8 cellular contexts compared by ENCODE assay signal in the genomic region with DNA sequence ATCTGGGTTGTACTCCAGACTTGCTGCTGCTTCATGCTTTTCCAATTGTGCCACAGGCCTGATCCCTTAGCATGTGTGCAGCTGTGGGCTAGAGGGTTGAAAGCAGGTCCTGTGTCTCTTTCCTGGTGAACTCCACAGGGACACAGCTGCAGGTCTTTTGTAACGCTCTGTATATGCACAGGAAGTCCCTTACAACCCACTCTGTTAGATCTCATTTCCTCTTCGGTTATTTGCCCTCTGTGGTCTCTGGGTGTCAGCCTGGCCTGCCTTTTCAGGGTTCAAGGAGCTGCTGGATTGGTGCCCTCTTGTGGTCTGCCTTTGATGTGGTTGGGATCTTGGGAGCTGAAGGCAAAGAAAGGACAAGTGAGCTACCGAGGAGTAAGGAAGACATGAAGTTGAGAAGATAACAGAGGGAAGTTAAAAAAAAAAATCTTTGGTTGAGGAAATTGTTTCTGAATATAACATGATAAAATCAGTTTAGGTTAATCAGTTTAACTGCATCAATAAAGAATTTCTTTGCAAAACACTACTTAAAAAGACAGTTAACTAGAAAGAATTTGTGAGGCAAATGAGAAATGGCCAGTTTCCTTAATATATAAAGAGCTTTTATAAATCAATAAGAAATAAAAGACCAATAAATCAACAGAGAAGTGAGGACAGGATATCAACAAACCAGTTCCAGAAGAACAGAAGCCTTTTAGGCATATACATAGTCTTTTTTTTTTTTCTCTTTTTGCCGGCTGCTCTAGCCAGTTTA. TPM values are rescaled to one million over a fixed set of nuclear protein-coding genes. Genes with fewer than 3 reads are reported as not detected.
DNase-seq lines count a peak whose midpoint lies in the region; ATAC-seq and TF ChIP-seq lines count a peak whose summit lies in the region.

No MANE protein-coding gene starts in this region.

- no peaks in the 10 kb centered on the region for H3K27me3 ChIP-seq in OCI-LY1 (ENCODE audit: insufficient read depth, low read length)
- H3K27me3 ChIP-seq in suprapubic skin, result no peaks in the 10 kb centered on the region

- 55% methylated on average over 4 of the region's 4 CpGs for WGBS in suprapubic skin

- TF ChIP-seq CTCF in AG10803 (conservative IDR thresholded peaks at IDR 0.05; ENCODE audit: low read length), result peak; percentile 26
- TF ChIP-seq CTCF in OCI-LY1 (IDR thresholded peaks at IDR 0.05; ENCODE audit: low read length), result peak; percentile 82
- no peak for TF ChIP-seq CTCF in suprapubic skin (IDR thresholded peaks at IDR 0.05)

- no peak overlapping the region for H2AFZ ChIP-seq in OCI-LY1 (ENCODE audit: low read length)

- no peaks in the 10 kb centered on the region for H3K9me2 ChIP-seq in OCI-LY1 (ENCODE audit: low read depth, low read length)

- H3K4me1 ChIP-seq in OCI-LY1 (ENCODE audit: insufficient read depth, low read length, severe bottlenecking) (peaks cover 32% of the 10 kb centered on the region), suprapubic skin (no peaks in the 10 kb centered on the region)

- peaks cover 24% of the 10 kb centered on the region for H3K36me3 ChIP-seq in OCI-LY1 (ENCODE audit: insufficient read depth, low read length)
- no peaks in the 10 kb centered on the region for H3K36me3 ChIP-seq in suprapubic skin

- peaks cover 73% of the 10 kb centered on the region for H3K79me2 ChIP-seq in OCI-LY1 (ENCODE audit: insufficient read depth, low read length)

- H3K9ac ChIP-seq in OCI-LY1 (ENCODE audit: low read length), result no peak overlapping the region; the same call in 1 of the 2 replicates

- TF ChIP-seq EP300 in suprapubic skin (IDR thresholded peaks at IDR 0.05), result no peak

- peak overlapping the region; percentile 25; the same call in 1 of the 2 replicates for H3K4me2 ChIP-seq in OCI-LY1 (ENCODE audit: low read length)

- peak; percentile 34 for DNase-seq in AG10803 (ENCODE audit: low read depth)
- peak; percentile 6 for DNase-seq in activated T-cell treated with anti-CD3 and anti-CD28 coated beads for 24 hours (ENCODE audit: low read depth)
- peak; percentile 30 for DNase-seq in germinal center (ENCODE audit: low spot score)
- DNase-seq in stimulated activated CD4-positive, alpha-beta T cell treated with anti-CD3 and anti-CD28 coated beads, Interleukin-2, amount 100 ng/mL, for 24 hours, result peak; percentile 33 to 55
- no peak for DNase-seq in suprapubic skin (ENCODE audit: low spot score in 2 of 2)

- H4K20me1 ChIP-seq in OCI-LY1 (ENCODE audit: insufficient read depth, low read length), result no peaks in the 10 kb centered on the region

- TF ChIP-seq POLR2A in suprapubic skin (IDR thresholded peaks at IDR 0.05), result no peak

- peaks cover 12% of the 10 kb centered on the region; the same call in 1 of the 2 replicates for H3K9me3 ChIP-seq in OCI-LY1 (ENCODE audit: low read length)
- no peaks in the 10 kb centered on the region for H3K9me3 ChIP-seq in suprapubic skin

- H3F3A ChIP-seq in OCI-LY1 (ENCODE audit: insufficient read depth, low read length), result no peaks in the 10 kb centered on the region

- H3K4me3 ChIP-seq in AG10803 (ENCODE audit: low read length), result no peak overlapping the region
- no peak overlapping the region for H3K4me3 ChIP-seq in OCI-LY1 (ENCODE audit: low read depth, low read length, poor library complexity, severe bottlenecking)
- no peak overlapping the region for H3K4me3 ChIP-seq in suprapubic skin

- ATAC-seq in GM18519 (IDR thresholded peaks at IDR 0.05; ENCODE audit: low FRiP score, unreplicated experiment) (peak; percentile 85), HG02981 (IDR thresholded peaks at IDR 0.05; ENCODE audit: unreplicated experiment) (peak; percentile 55)

- H3K27ac ChIP-seq in OCI-LY1 (ENCODE audit: low read depth, low read length, poor library complexity, severe bottlenecking) (peak overlapping the region; percentile 60), suprapubic skin (no peak overlapping the region)

RNA-seq across cellular contexts. Expression of a gene that starts 44.1 kb away (rescaled TPM):
- 10 to 100 TPM; 44.8 to 51.5 (median 45.4) TPM for total RNA-seq in suprapubic skin

Comparison
In these comparisons a context has a peak if more than half of its experiments do, and no peak if none do; other contexts are left out.
1. DNase-seq: peak in AG10803 (single experiment), activated T-cell treated with anti-CD3 and anti-CD28 coated beads for 24 hours (single experiment), germinal center (single experiment) and stimulated activated CD4-positive, alpha-beta T cell treated with anti-CD3 and anti-CD28 coated beads, Interleukin-2, amount 100 ng/mL, for 24 hours (2 of 2); none in suprapubic skin (0 of 2).
2. CTCF ChIP-seq: peak in AG10803 (single experiment) and OCI-LY1 (single experiment); none in suprapubic skin (0 of 2).